Comparison of ENCODE assay signal across 10 cellular contexts in genomic region chr11:95359323-95359656, GRCh38.
"Had no signal": no experiment of that assay in that cellular context is flagged by ENCODE, and none has a peak within 500 bp of the region (broad histone marks: within the 10 kb centered on the region; RNA-seq: fewer than 3 reads in every experiment).

No MANE protein-coding gene starts in this region.

- H3K27me3 ChIP-seq: ascending aorta, right lobe of liver, thyroid gland had no signal

- H3K27ac ChIP-seq: ascending aorta, psoas muscle, right lobe of liver, thyroid gland had no signal

- H3K4me1 ChIP-seq: psoas muscle, thyroid gland had no signal

- H3K9me3 ChIP-seq: ascending aorta, psoas muscle, right lobe of liver, thyroid gland had no signal

- H3K4me3 ChIP-seq: ascending aorta, psoas muscle, right lobe of liver, thyroid gland had no signal

- DNase-seq: activated CD4-positive, alpha-beta T cell treated with anti-CD3 and anti-CD28 coated beads, Interleukin-2, amount 50 U/mL, for 48 hours; activated gamma-delta T cell; effector memory CD4-positive, alpha-beta T cell; psoas muscle; small intestine; stimulated activated CD4-positive, alpha-beta T cell treated with anti-CD3 and anti-CD28 coated beads, Interleukin-4, amount 100 ng/mL, for 24 hours; T-helper 17 cell had no signal

- H3K36me3 ChIP-seq: ascending aorta, right lobe of liver, thyroid gland had no signal
